Comparison of ENCODE assay signal across 8 cellular contexts in the genomic region with DNA sequence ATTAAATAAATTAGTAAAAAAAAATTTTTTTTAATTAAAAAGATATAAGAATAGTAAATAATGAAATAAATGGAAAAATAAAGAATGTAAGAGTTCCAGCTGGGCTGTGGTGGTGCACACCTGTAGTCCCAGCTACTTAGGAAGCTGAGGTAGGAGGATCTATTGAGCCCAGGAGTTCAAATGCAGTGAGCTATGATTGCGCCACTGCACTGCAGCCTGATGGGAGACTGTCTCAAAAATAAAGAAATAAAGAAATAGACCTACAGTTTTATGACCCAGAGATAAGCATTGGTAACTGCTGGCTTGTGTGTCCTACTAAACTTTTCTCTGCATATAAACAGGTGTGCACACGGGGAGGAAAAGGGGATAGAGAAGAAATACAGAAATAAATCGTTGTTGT. TPM values are rescaled to one million over a fixed set of nuclear protein-coding genes. Genes with fewer than 3 reads are reported as not detected.
DNase-seq lines count a peak whose midpoint lies in the region; ATAC-seq and TF ChIP-seq lines count a peak whose summit lies in the region.
"Had no signal": no experiment of that assay in that cellular context is flagged by ENCODE, and none has a peak within 500 bp of the region (broad histone marks: within the 10 kb centered on the region; RNA-seq: fewer than 3 reads in every experiment).

No MANE protein-coding gene starts in this region.

- no peaks in the 10 kb centered on the region for H3K9me3 ChIP-seq in T-helper 17 cell (ENCODE audit: control insufficient read depth, low read length, poor library complexity, severe bottlenecking)
- H3K9me3 ChIP-seq in spleen = no peaks in the 10 kb centered on the region

- H3K4me3 ChIP-seq in HFF-Myc (replicated peaks; ENCODE audit: low read depth, low read length) (peak overlapping the region; percentile 49), fibroblast of villous mesenchyme (ENCODE audit: low read depth, low read length) (peak overlapping the region; percentile 51), spleen (peak overlapping the region in 6 of 8 donors; percentile 26 to 64 (median 30))

- intact Hi-C loops in spleen (cut with DNase I; ENCODE audit: low total_unique reads) = no loop called here

- TF ChIP-seq CTCF in HFF-Myc (IDR thresholded peaks at IDR 0.05; ENCODE audit: low read depth, low read length, missing control alignments) (no peak), fibroblast of villous mesenchyme (IDR thresholded peaks at IDR 0.05; ENCODE audit: insufficient read depth, low read depth, low read length) (no peak), spleen (IDR thresholded peaks at IDR 0.05 in 8 of 11, conservative IDR thresholded peaks at IDR 0.05 in 3 of 11) (no peak)

- H3K4me1 Mint-ChIP-seq in T-helper 17 cell = peaks cover 23% of the 10 kb centered on the region

- no peak for ATAC-seq in T-helper 17 cell
- ATAC-seq in GM18517 (IDR thresholded peaks at IDR 0.05; ENCODE audit: unreplicated experiment) = no peak
- no peak for ATAC-seq in GM21360 (IDR thresholded peaks at IDR 0.05; ENCODE audit: unreplicated experiment)

- H3K27ac ChIP-seq in spleen = peak overlapping the region in 6 of 8 donors; percentile 50 to 85 (median 78)

- 46 to 61% (median 53%) methylated on average over 3 of the region's 3 CpGs for whole genome bisulfite sequencing in spleen, 5 donors

- peaks cover 4% of the 10 kb centered on the region for H3K27me3 Mint-ChIP-seq in T-helper 17 cell

- peaks cover 2% of the 10 kb centered on the region for H3K36me3 Mint-ChIP-seq in T-helper 17 cell (ENCODE audit: low read depth)

- DNase-seq in HFF-Myc (ENCODE audit: extremely low read depth, low read depth) (no peak), T-helper 17 cell (no peak), fibroblast of villous mesenchyme (ENCODE audit: low read depth) (peak; percentile 36), spleen (no peak), HuH-7 (ENCODE audit: low spot score) (no peak)

- no peaks in the 10 kb centered on the region for H3K27me3 ChIP-seq in spleen (replicated peaks in 1 of 7)

- TF ChIP-seq POLR2A in spleen (IDR thresholded peaks at IDR 0.05) = no peak

- peaks cover 6 to 41% (median 24%) of the 10 kb centered on the region in 6 donors for H3K4me1 ChIP-seq in spleen

- H3K27ac Mint-ChIP-seq in T-helper 17 cell = peak overlapping the region; percentile 81

- H3K36me3 ChIP-seq in spleen = no peaks in the 10 kb centered on the region

- H3K4me3 Mint-ChIP-seq in T-helper 17 cell = peak overlapping the region; percentile 90

RNA-seq across cellular contexts. Expression of gene PDP2, which starts 7.8 kb away (rescaled TPM):
- 1 to 10 TPM; 5.8 to 8.9 TPM for total RNA-seq in T-helper 17 cell
- 17.4 and 25.9 TPM in 2 replicates for total RNA-seq in fibroblast of villous mesenchyme
- total RNA-seq in spleen = 1 to 10 TPM; 3.8 to 9.6 (median 7.3) TPM
- 1 to 10 TPM; 1.0 to 1.5 (median 1.1) TPM for polyA plus RNA-seq in spleen

RNA-seq across cellular contexts. Expression of gene CA7, which starts 28.3 kb away (rescaled TPM):
- total RNA-seq in T-helper 17 cell (not detected), fibroblast of villous mesenchyme (not detected in 2 replicates), spleen (not detected)
- polyA plus RNA-seq in spleen = not detected
- total RNA-seq: RPMI7951 had no signal

RNA-seq across cellular contexts. Expression of gene NAE1, which starts 41.7 kb away (rescaled TPM):
- total RNA-seq in T-helper 17 cell (10 to 100 TPM; 63.0 to 78.7 TPM), fibroblast of villous mesenchyme (67.6 and 91.1 TPM in 2 replicates), spleen (10 to 100 TPM; 32.4 to 51.4 (median 44.5) TPM)
- 10 to 100 TPM; 29.7 to 31.0 (median 29.9) TPM for polyA plus RNA-seq in spleen

RNA-seq across cellular contexts. Expression of gene CDH16, which starts 46.2 kb away (rescaled TPM):
- not detected for total RNA-seq in T-helper 17 cell
- not detected in 2 replicates for total RNA-seq in fibroblast of villous mesenchyme
- total RNA-seq in spleen = not detected
- polyA plus RNA-seq in spleen = not detected
- total RNA-seq: RPMI7951 had no signal

RNA-seq across cellular contexts. Expression of gene RRAD, which starts 52.8 kb away (rescaled TPM):
- total RNA-seq in T-helper 17 cell = under 1 TPM; 0.52 to 0.67 TPM
- total RNA-seq in fibroblast of villous mesenchyme = 12.5 and 15.1 TPM in 2 replicates
- total RNA-seq in spleen = 1 to 10 TPM in 5 of 7 donors, under 1 TPM in 2; 0.52 to 2.4 (median 1.5) TPM
- polyA plus RNA-seq in spleen = 10 to 100 TPM in 1 of 3 donors, 1 to 10 TPM in 2; 4.0 to 16.4 (median 5.2) TPM
